Comparison of ENCODE assay signal across 10 cellular contexts in genomic region chr9:18437315-18438200, GRCh38. TPM values are rescaled to one million over a fixed set of nuclear protein-coding genes. Genes with fewer than 3 reads are reported as not detected.
DNase-seq lines count a peak whose midpoint lies in the region; ATAC-seq and TF ChIP-seq lines count a peak whose summit lies in the region.
"Had no signal": no experiment of that assay in that cellular context is flagged by ENCODE, and none has a peak within 500 bp of the region (broad histone marks: within the 10 kb centered on the region; RNA-seq: fewer than 3 reads in every experiment).

No MANE protein-coding gene starts in this region.

- 9 to 22% (median 16%) methylated on average over 7 to 9 of the region's 9 CpGs for WGBS in adrenal gland, 4 donors

- H3K27me3 ChIP-seq in adrenal gland, result no peaks in the 10 kb centered on the region
- H3K27me3 ChIP-seq in CD4-positive, alpha-beta memory T cell (ENCODE audit: insufficient read depth, low read length), result peaks cover 5% of the 10 kb centered on the region

- H3K4me1 ChIP-seq in adrenal gland (replicated peaks in 1 of 2), result peaks cover 22 to 26% of the 10 kb centered on the region in 2 donors
- H3K4me1 ChIP-seq in CD4-positive, alpha-beta memory T cell (ENCODE audit: insufficient read depth, low read length), result no peaks in the 10 kb centered on the region

- POLR2A ChIA-PET in CD4-positive, alpha-beta memory T cell (lab: Charles Lee; ENCODE audit: partially characterized antibody), result no interaction called here

- intact Hi-C loops in adrenal gland (cut with DNase I) (no loop called here), left ventricle myocardium superior (cut with micrococcal nuclease) (no loop called here)
- intact Hi-C loops in CD4-positive, alpha-beta memory T cell (cut with micrococcal nuclease), result no loop called here

- no peaks in the 10 kb centered on the region for H3K36me3 ChIP-seq in adrenal gland (replicated peaks in 1 of 2)
- no peaks in the 10 kb centered on the region for H3K36me3 ChIP-seq in CD4-positive, alpha-beta memory T cell (ENCODE audit: insufficient read depth, low read length)
- H3K36me3 ChIP-seq: neutrophil had no signal

- H3K9me3 Mint-ChIP-seq in activated naive CD4-positive, alpha-beta T cell treated with anti-CD3 and anti-CD28 coated beads, Interleukin-2, amount 10 ng/mL, durations not matched to agents 7 days and 5 days, result no peaks in the 10 kb centered on the region
- H3K9me3 Mint-ChIP-seq in CD4-positive, alpha-beta memory T cell, result peaks cover 0 to 4% (median 0%) of the 10 kb centered on the region in 8 donors

- H3K27ac Mint-ChIP-seq in activated naive CD4-positive, alpha-beta T cell treated with anti-CD3 and anti-CD28 coated beads, Interleukin-2, amount 10 ng/mL, durations not matched to agents 7 days and 5 days, result no peak overlapping the region
- no peak overlapping the region for H3K27ac Mint-ChIP-seq in CD4-positive, alpha-beta memory T cell

- ATAC-seq in left ventricle myocardium superior (peak; percentile 89), GM21786 (IDR thresholded peaks at IDR 0.05; ENCODE audit: unreplicated experiment) (no peak)

- no peaks in the 10 kb centered on the region for H3K4me1 Mint-ChIP-seq in activated naive CD4-positive, alpha-beta T cell treated with anti-CD3 and anti-CD28 coated beads, Interleukin-2, amount 10 ng/mL, durations not matched to agents 7 days and 5 days
- peaks cover 0 to 5% (median 0%) of the 10 kb centered on the region in 4 donors for H3K4me1 Mint-ChIP-seq in CD4-positive, alpha-beta memory T cell

- peaks cover 27% of the 10 kb centered on the region for H3K27me3 Mint-ChIP-seq in activated naive CD4-positive, alpha-beta T cell treated with anti-CD3 and anti-CD28 coated beads, Interleukin-2, amount 10 ng/mL, durations not matched to agents 7 days and 5 days
- H3K27me3 Mint-ChIP-seq in CD4-positive, alpha-beta memory T cell, result peaks cover 12 to 25% of the 10 kb centered on the region in 2 donors

- peak overlapping the region in 1 of 4 donors; percentile 46 for H3K4me3 ChIP-seq in adrenal gland
- peak overlapping the region; percentile 40 for H3K4me3 ChIP-seq in retinal pigment epithelial cell (ENCODE audit: low read length)
- H3K4me3 ChIP-seq in CD4-positive, alpha-beta memory T cell (ENCODE audit: low read length in 2 of 2), result no peak overlapping the region

- TF ChIP-seq POLR2A in adrenal gland (IDR thresholded peaks at IDR 0.05), result peak in 1 of 2 donors; percentile 18

- no peaks in the 10 kb centered on the region for H3K36me3 Mint-ChIP-seq in activated naive CD4-positive, alpha-beta T cell treated with anti-CD3 and anti-CD28 coated beads, Interleukin-2, amount 10 ng/mL, durations not matched to agents 7 days and 5 days
- H3K36me3 Mint-ChIP-seq in CD4-positive, alpha-beta memory T cell, result no peaks in the 10 kb centered on the region

- TF ChIP-seq CTCF in adrenal gland (IDR thresholded peaks at IDR 0.05) (no peak), retinal pigment epithelial cell (conservative IDR thresholded peaks at IDR 0.05; ENCODE audit: low read depth, low read length) (no peak)

- peak overlapping the region; percentile 57 to 89 (median 81) for H3K27ac ChIP-seq in adrenal gland
- H3K27ac ChIP-seq in CD4-positive, alpha-beta memory T cell (ENCODE audit: low read depth, low read length), result no peak overlapping the region
- H3K27ac ChIP-seq: neutrophil had no signal

- peak; percentile 36 for DNase-seq in H4 (ENCODE audit: low spot score)
- peak; percentile 48 to 87 (median 78) for DNase-seq in adrenal gland
- DNase-seq in left ventricle myocardium superior, result peak; percentile 72
- peak; percentile 94 for DNase-seq in retinal pigment epithelial cell (ENCODE audit: low read depth)
- DNase-seq in activated naive CD4-positive, alpha-beta T cell treated with anti-CD3 and anti-CD28 coated beads, Interleukin-2, amount 10 ng/mL, durations not matched to agents 7 days and 5 days, result no peak
- no peak for DNase-seq in hippocampal formation (lab: John Stamatoyannopoulos, UW)
- no peak for DNase-seq in CD4-positive, alpha-beta memory T cell
- DNase-seq: MV-4-11 had no signal

- no peak overlapping the region for H3K4me3 Mint-ChIP-seq in activated naive CD4-positive, alpha-beta T cell treated with anti-CD3 and anti-CD28 coated beads, Interleukin-2, amount 10 ng/mL, durations not matched to agents 7 days and 5 days
- no peak overlapping the region for H3K4me3 Mint-ChIP-seq in CD4-positive, alpha-beta memory T cell

- CTCF ChIA-PET in activated naive CD4-positive, alpha-beta T cell treated with anti-CD3 and anti-CD28 coated beads, Interleukin-2, amount 10 ng/mL, durations not matched to agents 7 days and 5 days (lab: Charles Lee), result no interaction called here
- CTCF ChIA-PET in CD4-positive, alpha-beta memory T cell (lab: Charles Lee; ENCODE audit: partially characterized antibody), result no interaction called here

- no peaks in the 10 kb centered on the region for H3K9me3 ChIP-seq in adrenal gland (replicated peaks in 1 of 3)
- H3K9me3 ChIP-seq in CD4-positive, alpha-beta memory T cell (ENCODE audit: control insufficient read depth in 1 of 2, low read length in 2 of 2), result no peaks in the 10 kb centered on the region
- H3K9me3 ChIP-seq: neutrophil had no signal

RNA-seq across cellular contexts. Expression of gene ADAMTSL1, which starts 36.4 kb away (rescaled TPM):
- 11.7 and 25.5 TPM in 2 replicates for total RNA-seq in H4 (2014; rRNA removed; shearing (Covaris generic))
- total RNA-seq in adrenal gland (10 to 100 TPM; 13.3 to 38.1 (median 27.1) TPM), left ventricle myocardium superior (0.97 TPM)
- 1 to 10 TPM; 4.9 to 9.9 (median 8.0) TPM for polyA plus RNA-seq in adrenal gland
- total RNA-seq in CD4-positive, alpha-beta memory T cell, result not detected
- not detected for polyA plus RNA-seq in CD4-positive, alpha-beta memory T cell

Comparison
In these comparisons a context has a peak if more than half of its experiments do, and no peak if none do; other contexts are left out.
1. DNase-seq: peak in H4 (single experiment), adrenal gland (7 of 7), left ventricle myocardium superior (single experiment) and retinal pigment epithelial cell (single experiment); none in activated naive CD4-positive, alpha-beta T cell treated with anti-CD3 and anti-CD28 coated beads, Interleukin-2, amount 10 ng/mL, durations not matched to agents 7 days and 5 days (single experiment), hippocampal formation (0 of 2) and CD4-positive, alpha-beta memory T cell (0 of 5).